Comparison of ENCODE assay signal across 8 cellular contexts in the genomic region with DNA sequence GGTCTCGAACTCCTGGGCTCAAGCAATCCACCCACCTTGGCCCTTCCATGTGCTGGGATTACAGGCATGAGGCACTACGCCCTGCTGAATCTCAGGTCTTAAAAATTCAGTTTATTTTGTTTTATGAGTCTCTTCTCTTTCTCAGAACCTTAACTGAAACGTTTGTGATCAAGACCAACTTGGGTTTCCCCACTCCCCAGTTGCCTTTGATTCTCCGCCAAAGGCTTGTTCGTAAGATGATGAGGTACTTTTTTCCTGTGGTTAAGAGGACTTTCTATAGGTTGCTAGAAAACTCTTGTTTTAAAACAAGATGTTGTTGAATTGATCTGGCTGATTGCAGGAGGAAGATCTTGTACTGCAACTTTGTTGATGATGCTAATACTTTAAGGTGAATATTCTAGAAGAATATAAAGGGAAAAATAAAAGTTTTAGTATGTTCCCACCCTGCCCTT. TPM values are rescaled to one million over a fixed set of nuclear protein-coding genes. Genes with fewer than 3 reads are reported as not detected.
DNase-seq lines count a peak whose midpoint lies in the region; ATAC-seq and TF ChIP-seq lines count a peak whose summit lies in the region.

No MANE protein-coding gene starts in this region.

- H3K4me1 ChIP-seq in esophagus squamous epithelium = peaks cover 19 to 99% (median 47%) of the 10 kb centered on the region in 3 donors

- peak overlapping the region; percentile 72 for H3K4me3 Mint-ChIP-seq in stimulated activated effector memory CD8-positive, alpha-beta T cell treated with anti-CD3 and anti-CD28 coated beads, Interleukin-12 subunit alpha, Interleukin-12 subunit beta, amount 100 ng/mL, for 72 hours

- TF ChIP-seq CTCF in GM10266 (IDR thresholded peaks at IDR 0.05; ENCODE audit: control insufficient read depth, insufficient read depth, low read depth, missing control alignments) (no peak), esophagus squamous epithelium (IDR thresholded peaks at IDR 0.05) (no peak)

- peak overlapping the region; percentile 93 for H3K27ac Mint-ChIP-seq in stimulated activated effector memory CD8-positive, alpha-beta T cell treated with anti-CD3 and anti-CD28 coated beads, Interleukin-12 subunit alpha, Interleukin-12 subunit beta, amount 100 ng/mL, for 72 hours

- ATAC-seq in HG02852 (IDR thresholded peaks at IDR 0.05; ENCODE audit: unreplicated experiment) (peak; percentile 85), sciatic nerve (no peak)
- ATAC-seq in stimulated activated effector memory CD8-positive, alpha-beta T cell treated with anti-CD3 and anti-CD28 coated beads, Interleukin-12 subunit alpha, Interleukin-12 subunit beta, amount 100 ng/mL, for 72 hours = peak; percentile 95

- DNase-seq in GM10266 (ENCODE audit: extremely low spot score) (peak; percentile 79), esophagus squamous epithelium (lab: John Stamatoyannopoulos, UW) (no peak), globus pallidus (ENCODE audit: low spot score) (no peak), sciatic nerve (ENCODE audit: low spot score) (no peak), GF-D8 (lab: John Stamatoyannopoulos, UW) (no peak)
- DNase-seq in activated CD4-positive, alpha-beta T cell treated with anti-CD3 and anti-CD28 coated beads for 24 hours (ENCODE audit: low read depth in 2 of 2) = peak; percentile 38 to 52
- DNase-seq in stimulated activated effector memory CD8-positive, alpha-beta T cell treated with anti-CD3 and anti-CD28 coated beads, Interleukin-12 subunit alpha, Interleukin-12 subunit beta, amount 100 ng/mL, for 72 hours (ENCODE audit: low spot score in 2 of 2) = peak; percentile 32 to 76

- H3K9me3 ChIP-seq in esophagus squamous epithelium = no peaks in the 10 kb centered on the region

- H3K9me3 Mint-ChIP-seq in stimulated activated effector memory CD8-positive, alpha-beta T cell treated with anti-CD3 and anti-CD28 coated beads, Interleukin-12 subunit alpha, Interleukin-12 subunit beta, amount 100 ng/mL, for 72 hours = peaks cover 6% of the 10 kb centered on the region

- no peak for TF ChIP-seq POLR2A in esophagus squamous epithelium (IDR thresholded peaks at IDR 0.05)

- peaks cover 52% of the 10 kb centered on the region for H3K36me3 Mint-ChIP-seq in stimulated activated effector memory CD8-positive, alpha-beta T cell treated with anti-CD3 and anti-CD28 coated beads, Interleukin-12 subunit alpha, Interleukin-12 subunit beta, amount 100 ng/mL, for 72 hours

- H3K4me3 ChIP-seq in esophagus squamous epithelium = peak overlapping the region in 1 of 4 donors; percentile 0

- H3K4me1 Mint-ChIP-seq in stimulated activated effector memory CD8-positive, alpha-beta T cell treated with anti-CD3 and anti-CD28 coated beads, Interleukin-12 subunit alpha, Interleukin-12 subunit beta, amount 100 ng/mL, for 72 hours = peaks cover 81% of the 10 kb centered on the region

- intact Hi-C loops in esophagus squamous epithelium (cut with DNase I) = no loop called here
- intact Hi-C loops in sciatic nerve (cut with DNase I) = no loop called here

- 25 to 46% methylated on average over 5 of the region's 5 CpGs for WGBS in esophagus squamous epithelium, 2 donors

- H3K27ac ChIP-seq in esophagus squamous epithelium = peak overlapping the region in 3 of 4 donors; percentile 3 to 57 (median 40)

- H3K36me3 ChIP-seq in esophagus squamous epithelium = no peaks in the 10 kb centered on the region

- no peaks in the 10 kb centered on the region for H3K27me3 ChIP-seq in esophagus squamous epithelium

RNA-seq across cellular contexts. Expression of a gene that starts 11.7 kb away (rescaled TPM):
- 10 to 100 TPM; 22.9 to 56.7 (median 46.9) TPM for total RNA-seq in esophagus squamous epithelium
- 34.2 TPM for total RNA-seq in sciatic nerve

Comparison
In these comparisons a context has a peak if more than half of its experiments do, and no peak if none do; other contexts are left out.
1. DNase-seq: peak in GM10266 (single experiment), activated CD4-positive, alpha-beta T cell treated with anti-CD3 and anti-CD28 coated beads for 24 hours (2 of 2) and stimulated activated effector memory CD8-positive, alpha-beta T cell treated with anti-CD3 and anti-CD28 coated beads, Interleukin-12 subunit alpha, Interleukin-12 subunit beta, amount 100 ng/mL, for 72 hours (2 of 2); none in esophagus squamous epithelium (single experiment), globus pallidus (single experiment), sciatic nerve (single experiment) and GF-D8 (single experiment).